Comparison of ENCODE assay signal across 1 cellular context in the genomic region with DNA sequence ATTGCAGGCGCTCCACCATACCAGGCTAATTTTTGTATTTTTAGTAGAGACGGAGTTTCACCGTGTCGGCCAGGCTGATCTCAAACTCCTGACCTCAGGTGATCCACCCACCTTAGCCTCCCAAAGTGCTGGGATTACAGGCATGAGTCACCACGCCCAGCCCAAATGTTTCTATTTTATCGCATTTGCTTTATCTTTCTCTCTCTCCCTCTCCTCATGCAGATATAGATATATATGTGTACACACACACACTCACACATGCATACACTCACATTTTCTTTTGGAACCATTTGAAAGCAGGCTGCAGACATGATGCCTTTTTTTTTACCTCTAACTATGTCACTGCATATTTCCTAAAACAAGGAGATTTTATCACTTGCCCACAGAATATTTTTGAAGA.
TF ChIP-seq lines count a peak whose summit lies in the region.

No MANE protein-coding gene starts in this region.

TF ChIP-seq in HCT116, 20 proteins besides CTCF, POLR2A, EP300 and RAD21:
- TF ChIP-seq, protein P1, sequence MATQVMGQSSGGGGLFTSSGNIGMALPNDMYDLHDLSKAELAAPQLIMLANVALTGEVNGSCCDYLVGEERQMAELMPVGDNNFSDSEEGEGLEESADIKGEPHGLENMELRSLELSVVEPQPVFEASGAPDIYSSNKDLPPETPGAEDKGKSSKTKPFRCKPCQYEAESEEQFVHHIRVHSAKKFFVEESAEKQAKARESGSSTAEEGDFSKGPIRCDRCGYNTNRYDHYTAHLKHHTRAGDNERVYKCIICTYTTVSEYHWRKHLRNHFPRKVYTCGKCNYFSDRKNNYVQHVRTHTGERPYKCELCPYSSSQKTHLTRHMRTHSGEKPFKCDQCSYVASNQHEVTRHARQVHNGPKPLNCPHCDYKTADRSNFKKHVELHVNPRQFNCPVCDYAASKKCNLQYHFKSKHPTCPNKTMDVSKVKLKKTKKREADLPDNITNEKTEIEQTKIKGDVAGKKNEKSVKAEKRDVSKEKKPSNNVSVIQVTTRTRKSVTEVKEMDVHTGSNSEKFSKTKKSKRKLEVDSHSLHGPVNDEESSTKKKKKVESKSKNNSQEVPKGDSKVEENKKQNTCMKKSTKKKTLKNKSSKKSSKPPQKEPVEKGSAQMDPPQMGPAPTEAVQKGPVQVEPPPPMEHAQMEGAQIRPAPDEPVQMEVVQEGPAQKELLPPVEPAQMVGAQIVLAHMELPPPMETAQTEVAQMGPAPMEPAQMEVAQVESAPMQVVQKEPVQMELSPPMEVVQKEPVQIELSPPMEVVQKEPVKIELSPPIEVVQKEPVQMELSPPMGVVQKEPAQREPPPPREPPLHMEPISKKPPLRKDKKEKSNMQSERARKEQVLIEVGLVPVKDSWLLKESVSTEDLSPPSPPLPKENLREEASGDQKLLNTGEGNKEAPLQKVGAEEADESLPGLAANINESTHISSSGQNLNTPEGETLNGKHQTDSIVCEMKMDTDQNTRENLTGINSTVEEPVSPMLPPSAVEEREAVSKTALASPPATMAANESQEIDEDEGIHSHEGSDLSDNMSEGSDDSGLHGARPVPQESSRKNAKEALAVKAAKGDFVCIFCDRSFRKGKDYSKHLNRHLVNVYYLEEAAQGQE (IDR thresholded peaks at IDR 0.05; ENCODE audit: low read depth) = no peak
- TF ChIP-seq, protein P2, sequence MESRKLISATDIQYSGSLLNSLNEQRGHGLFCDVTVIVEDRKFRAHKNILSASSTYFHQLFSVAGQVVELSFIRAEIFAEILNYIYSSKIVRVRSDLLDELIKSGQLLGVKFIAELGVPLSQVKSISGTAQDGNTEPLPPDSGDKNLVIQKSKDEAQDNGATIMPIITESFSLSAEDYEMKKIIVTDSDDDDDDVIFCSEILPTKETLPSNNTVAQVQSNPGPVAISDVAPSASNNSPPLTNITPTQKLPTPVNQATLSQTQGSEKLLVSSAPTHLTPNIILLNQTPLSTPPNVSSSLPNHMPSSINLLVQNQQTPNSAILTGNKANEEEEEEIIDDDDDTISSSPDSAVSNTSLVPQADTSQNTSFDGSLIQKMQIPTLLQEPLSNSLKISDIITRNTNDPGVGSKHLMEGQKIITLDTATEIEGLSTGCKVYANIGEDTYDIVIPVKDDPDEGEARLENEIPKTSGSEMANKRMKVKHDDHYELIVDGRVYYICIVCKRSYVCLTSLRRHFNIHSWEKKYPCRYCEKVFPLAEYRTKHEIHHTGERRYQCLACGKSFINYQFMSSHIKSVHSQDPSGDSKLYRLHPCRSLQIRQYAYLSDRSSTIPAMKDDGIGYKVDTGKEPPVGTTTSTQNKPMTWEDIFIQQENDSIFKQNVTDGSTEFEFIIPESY (IDR thresholded peaks at IDR 0.05; ENCODE audit: extremely low read depth, insufficient replicate concordance, low read length) = no peak
- TF ChIP-seq YY1 (IDR thresholded peaks at IDR 0.05; ENCODE audit: extremely low read depth, insufficient replicate concordance, low read depth, low read length) = no peak
- no peak for TF ChIP-seq CBX3 (IDR thresholded peaks at IDR 0.05; ENCODE audit: low read depth)
- no peak for TF ChIP-seq FOSL1 (IDR thresholded peaks at IDR 0.05; ENCODE audit: low read depth)
- TF ChIP-seq MAX (IDR thresholded peaks at IDR 0.05) = no peak
- no peak for TF ChIP-seq ATF3 (IDR thresholded peaks at IDR 0.05)
- no peak for TF ChIP-seq SP1 (IDR thresholded peaks at IDR 0.05; ENCODE audit: low read depth)
- TF ChIP-seq POLR2AphosphoS5 (IDR thresholded peaks at IDR 0.05; ENCODE audit: low read depth, low read length) = no peak
- no peak for TF ChIP-seq EGR1 (IDR thresholded peaks at IDR 0.05; ENCODE audit: low read depth)
- no peak for TF ChIP-seq TCF7L2 (IDR thresholded peaks at IDR 0.05; ENCODE audit: borderline replicate concordance, extremely low read depth, insufficient read depth, insufficient read length)
- no peak for TF ChIP-seq SIN3A (IDR thresholded peaks at IDR 0.05; ENCODE audit: low read depth)
- no peak for TF ChIP-seq SRF (IDR thresholded peaks at IDR 0.05; ENCODE audit: low read depth)
- TF ChIP-seq JUND (IDR thresholded peaks at IDR 0.05) = no peak
TF ChIP-seq in HCT116: peak in this region for 0.
